21 cellular contexts compared by ENCODE assay signal in genomic region chr1:1544544-1544943, GRCh38. TPM values are rescaled to one million over a fixed set of nuclear protein-coding genes. Genes with fewer than 3 reads are reported as not detected.
"Had no signal": no experiment of that assay in that cellular context is flagged by ENCODE, and none has a peak within 500 bp of the region (broad histone marks: within the 10 kb centered on the region; RNA-seq: fewer than 3 reads in every experiment).

No MANE protein-coding gene starts in this region.

- H3K9me3 ChIP-seq: lower lobe of right lung, neutrophil, psoas muscle, right lobe of liver, tibial nerve, upper lobe of right lung had no signal

- H3K27me3 ChIP-seq: right lobe of liver, tibial nerve, upper lobe of right lung had no signal

- H3K4me3 ChIP-seq: coronary artery, lower lobe of right lung, psoas muscle, right lobe of liver, tibial nerve, upper lobe of right lung had no signal

- DNase-seq: effector CD4-positive, alpha-beta T cell; endodermal cell; erythroblast; foreskin keratinocyte; head of caudate nucleus; hypothalamus; kidney glomerular epithelial cell; lower lobe of right lung; natural killer cell; psoas muscle; retina; stimulated activated CD4-positive, alpha-beta T cell treated with anti-CD3 and anti-CD28 coated beads, Interleukin-4, amount 100 ng/mL, for 24 hours; upper lobe of right lung had no signal

- H3K4me1 ChIP-seq: foreskin keratinocyte had no signal

- H3K27ac ChIP-seq: coronary artery, foreskin keratinocyte, lower lobe of right lung, neutrophil, right lobe of liver, tibial nerve, upper lobe of right lung had no signal

- ATAC-seq: foreskin keratinocyte; lower lobe of right lung; natural killer cell; stimulated activated memory B cell treated with anti-CD40 and anti-IgM and Interleukin-4, amounts not matched to agents 10 μg/mL and 1 μg/mL and 100 μg/mL, for 72 hours; upper lobe of right lung had no signal

- FAIRE-seq: endothelial cell of umbilical vein, islet of Langerhans had no signal

RNA-seq across cellular contexts. Expression of gene TMEM240, which starts 4.1 kb away (rescaled TPM):
- total RNA-seq: myocyte had no signal
